In the genomic region with DNA sequence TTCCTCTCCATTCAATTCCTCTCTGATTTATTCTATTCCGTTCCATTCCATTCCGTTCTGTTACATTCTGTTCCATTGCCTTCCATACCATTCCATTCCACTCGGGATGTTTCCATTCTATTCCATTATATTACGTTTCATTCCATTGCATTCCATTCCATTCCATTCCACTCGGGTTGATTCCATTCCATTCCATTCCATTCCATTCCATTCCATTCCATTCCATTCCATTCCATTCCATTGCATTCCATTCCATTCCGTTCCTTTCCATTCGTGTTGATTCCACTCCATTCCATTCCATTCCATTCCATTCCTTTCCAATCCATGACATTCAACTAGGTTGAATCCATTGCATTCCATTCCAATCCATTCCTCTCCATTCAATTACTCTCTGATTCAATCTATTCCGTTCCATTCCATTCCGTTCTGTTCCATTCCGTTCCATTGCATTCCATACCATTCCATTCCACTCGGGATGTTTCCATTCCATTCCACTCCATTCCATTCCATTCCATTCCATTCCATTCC, we compare ENCODE assay signal across 8 cellular contexts.
DNase-seq lines count a peak whose midpoint lies in the region; ATAC-seq, FAIRE-seq and TF ChIP-seq lines count a peak whose summit lies in the region.
"Not testable (repeated sequence)": the region's sequence is repeated elsewhere in the genome, so short reads cannot be mapped to it uniquely, and the experiment has no call there.

No MANE protein-coding gene starts in this region.

- not testable (repeated sequence) for H3K27ac ChIP-seq in A549

- not testable (repeated sequence) for TF ChIP-seq CTCF in A549 (IDR thresholded peaks at IDR 0.05)

- H3K4me1 ChIP-seq in A549 = not testable (repeated sequence)

- CTCF ChIA-PET in A549 (lab: Yijun Ruan, JAX); activated CD8-positive, alpha-beta T cell treated with anti-CD3 and anti-CD28 coated beads, Interleukin-2, amount 10 ng/mL, durations not matched to agents 7 days and 5 days (lab: Charles Lee): not testable (repeated sequence)

- not testable (repeated sequence) for TF ChIP-seq RAD21 in A549 (conservative IDR thresholded peaks at IDR 0.05 in 1 of 2, IDR thresholded peaks at IDR 0.05 in 1 of 2)

- TF ChIP-seq EP300 in A549 (IDR thresholded peaks at IDR 0.05) = not testable (repeated sequence)

- not testable (repeated sequence) for H3K4me3 Mint-ChIP-seq in activated CD8-positive, alpha-beta T cell treated with anti-CD3 and anti-CD28 coated beads, Interleukin-2, amount 10 ng/mL, durations not matched to agents 7 days and 5 days; naive B cell

- not testable (repeated sequence) for H3K4me3 ChIP-seq in A549

- not testable (repeated sequence) for H3K9me3 ChIP-seq in A549

- not testable (repeated sequence) for TF ChIP-seq POLR2A in A549 (IDR thresholded peaks at IDR 0.05; ENCODE audit: low read length)

- 7% methylated on average over 11 of the region's 11 CpGs for WGBS in A549 (ENCODE audit: missing lambda C conversion rate)

- intact Hi-C loops in Right ventricle myocardium superior (cut with DNase I) = not testable (repeated sequence)

- H3K36me3 Mint-ChIP-seq in activated CD8-positive, alpha-beta T cell treated with anti-CD3 and anti-CD28 coated beads, Interleukin-2, amount 10 ng/mL, durations not matched to agents 7 days and 5 days (ENCODE audit: low read depth) = peaks cover 32% of the 10 kb centered on the region
- peaks cover 28 to 42% of the 10 kb centered on the region in 2 donors for H3K36me3 Mint-ChIP-seq in naive B cell

- H3K9me3 Mint-ChIP-seq in activated CD8-positive, alpha-beta T cell treated with anti-CD3 and anti-CD28 coated beads, Interleukin-2, amount 10 ng/mL, durations not matched to agents 7 days and 5 days (ENCODE audit: insufficient read depth) = peaks cover 12% of the 10 kb centered on the region
- peaks cover 34 to 46% (median 40%) of the 10 kb centered on the region in 7 donors for H3K9me3 Mint-ChIP-seq in naive B cell

- H3K4me2 ChIP-seq in A549 = not testable (repeated sequence)

- not testable (repeated sequence) for FAIRE-seq in A549 (lab: Jason Lieb, UNC)

- POLR2A ChIA-PET in A549 (lab: Yijun Ruan, JAX); activated CD8-positive, alpha-beta T cell treated with anti-CD3 and anti-CD28 coated beads, Interleukin-2, amount 10 ng/mL, durations not matched to agents 7 days and 5 days (lab: Charles Lee): not testable (repeated sequence)

- not testable (repeated sequence) for H3K27ac Mint-ChIP-seq in activated CD8-positive, alpha-beta T cell treated with anti-CD3 and anti-CD28 coated beads, Interleukin-2, amount 10 ng/mL, durations not matched to agents 7 days and 5 days; naive B cell

- ATAC-seq in A549 (peak; percentile 11 to 83; a peak in 3 of 6 replicates), GM19023 (IDR thresholded peaks at IDR 0.05; ENCODE audit: unreplicated experiment) (peak; percentile 62), GM21576 (IDR thresholded peaks at IDR 0.05; ENCODE audit: unreplicated experiment) (peak; percentile 53), HG02938 (IDR thresholded peaks at IDR 0.05; ENCODE audit: unreplicated experiment) (peak; percentile 49), HG03442 (IDR thresholded peaks at IDR 0.05; ENCODE audit: unreplicated experiment) (peak; percentile 37), Right ventricle myocardium superior (ENCODE audit: poor library complexity) (peak; percentile 84), naive B cell (ENCODE audit: low read depth in 2 of 2) (peak; percentile 51 to 53)
- ATAC-seq in activated CD8-positive, alpha-beta T cell treated with anti-CD3 and anti-CD28 coated beads, Interleukin-2, amount 10 ng/mL, durations not matched to agents 7 days and 5 days = peak; percentile 61

- DNase-seq in A549 (ENCODE audit: low read depth in 1 of 2, low spot score in 1 of 2); activated CD8-positive, alpha-beta T cell treated with anti-CD3 and anti-CD28 coated beads, Interleukin-2, amount 10 ng/mL, durations not matched to agents 7 days and 5 days; Right ventricle myocardium superior; naive B cell: not testable (repeated sequence)

- not testable (repeated sequence) for H3K27me3 Mint-ChIP-seq in activated CD8-positive, alpha-beta T cell treated with anti-CD3 and anti-CD28 coated beads, Interleukin-2, amount 10 ng/mL, durations not matched to agents 7 days and 5 days (ENCODE audit: low read depth); naive B cell

- H3K4me1 Mint-ChIP-seq in activated CD8-positive, alpha-beta T cell treated with anti-CD3 and anti-CD28 coated beads, Interleukin-2, amount 10 ng/mL, durations not matched to agents 7 days and 5 days (ENCODE audit: low read depth) = not testable (repeated sequence)
- peaks cover 0 to 32% (median 3%) of the 10 kb centered on the region in 3 donors for H3K4me1 Mint-ChIP-seq in naive B cell
